ENCODE assay signal across 1 cellular context in the genomic region with DNA sequence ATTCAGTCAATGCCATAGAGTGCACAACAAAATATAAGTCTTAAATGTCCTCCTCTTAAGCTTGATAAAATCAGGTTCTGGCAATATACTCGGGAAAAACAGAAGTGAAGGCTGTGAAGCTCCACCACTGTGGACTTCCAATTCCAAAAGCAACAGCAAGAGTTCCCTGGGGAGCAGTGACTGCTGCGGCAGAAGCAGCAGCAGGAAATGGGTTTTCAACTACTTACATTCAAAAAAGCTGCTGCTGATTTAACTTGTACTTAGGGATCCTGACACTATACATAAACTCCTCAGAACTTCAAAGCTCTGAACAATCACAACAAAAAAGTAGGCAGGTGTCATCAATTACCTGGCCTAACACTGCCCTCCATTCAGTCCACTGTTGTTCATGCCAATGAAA.
TF ChIP-seq lines count a peak whose summit lies in the region.

No MANE protein-coding gene starts in this region.

TF ChIP-seq in H1, 55 proteins besides CTCF, POLR2A, EP300 and RAD21:
- TF ChIP-seq NANOG (IDR thresholded peaks at IDR 0.05; ENCODE audit: insufficient read depth, low read depth, low read length, poor library complexity, severe bottlenecking) = peak; percentile 54
- TF ChIP-seq JUND (IDR thresholded peaks at IDR 0.05; ENCODE audit: low read length) = no peak
